ENCODE assay signal across 17 cellular contexts in the genomic region with DNA sequence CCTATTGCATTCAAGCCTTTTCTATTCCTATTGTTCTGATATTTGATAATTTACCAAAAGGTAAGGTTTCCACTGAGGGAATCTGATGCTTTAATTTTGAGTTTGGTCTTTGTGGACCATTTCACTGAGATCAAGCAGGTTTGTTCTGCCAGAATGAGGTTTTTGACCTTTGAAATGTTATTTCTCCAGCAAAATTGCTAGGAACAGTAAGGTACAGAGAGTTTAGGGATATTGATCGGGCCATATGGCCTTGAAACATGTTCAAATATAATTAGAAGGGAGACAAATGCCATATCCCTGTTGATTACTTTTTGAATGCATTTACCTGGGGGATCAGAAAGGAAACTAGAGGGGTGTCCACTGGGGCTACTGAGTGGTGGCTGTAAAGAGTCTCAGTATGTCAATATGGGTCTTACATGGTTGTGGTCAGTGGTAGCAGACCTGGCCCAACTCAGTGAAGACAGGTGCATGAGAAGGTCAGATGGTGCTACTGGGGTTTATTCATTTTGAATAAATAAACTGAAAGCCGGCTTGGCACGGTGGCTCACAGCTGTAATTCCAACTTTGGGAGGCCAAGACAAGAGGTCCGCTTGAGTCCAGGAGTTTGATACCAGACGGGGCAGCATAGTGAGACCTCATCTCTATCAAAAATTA.
"Had no signal": no experiment of that assay in that cellular context is flagged by ENCODE, and none has a peak within 500 bp of the region (broad histone marks: within the 10 kb centered on the region; RNA-seq: fewer than 3 reads in every experiment).

No MANE protein-coding gene starts in this region.

- H3K36me3 ChIP-seq: MG63 had no signal

- H3K27ac ChIP-seq: RWPE1 had no signal

- H3K9me3 ChIP-seq: MG63 had no signal

- H3K4me3 ChIP-seq: MG63 had no signal

- DNase-seq: IMR-90; Karpas-422; KG1; MG63; NCI-H1105 treated with DMSO at 0.1 percent for 48 hours; NCI-H1417 treated with DMSO at 0.1 percent for 48 hours; NCI-H1694; NCI-H187 treated with DMSO at 0.1 percent for 48 hours; NCI-H2029 treated with DMSO at 0.1 percent for 48 hours; NCI-H2171 treated with DMSO at 0.1 percent for 48 hours; NCI-H345; NCI-H446 treated with DMSO at 0.1 percent for 48 hours; NCI-H510A treated with DMSO at 0.1 percent for 48 hours; NCI-H748 treated with DMSO at 0.1 percent for 48 hours; NK-92 treated with Interleukin-12 subunit alpha and Interleukin-12 subunit beta, amount 100 ng/mL, for 24 hours; PC-3 had no signal
